ENCODE assay signal across 26 cellular contexts in genomic region chr2:11995381-11995947, GRCh38.
DNase-seq lines count a peak whose midpoint lies in the region; ATAC-seq and TF ChIP-seq lines count a peak whose summit lies in the region.
"Had no signal": no experiment of that assay in that cellular context is flagged by ENCODE, and none has a peak within 500 bp of the region (broad histone marks: within the 10 kb centered on the region; RNA-seq: fewer than 3 reads in every experiment).

No MANE protein-coding gene starts in this region.

- no peak for TF ChIP-seq CTCF in fibroblast of the aortic adventitia (IDR thresholded peaks at IDR 0.05; ENCODE audit: insufficient read depth, low read length)

- no peak overlapping the region for H3K4me3 ChIP-seq in fibroblast of the aortic adventitia (ENCODE audit: low read depth, low read length)
- H3K4me3 ChIP-seq: cardiac muscle cell, lung, spleen had no signal

- ATAC-seq in SK-N-SH treated with all-trans-retinoic acid at 6 μM for 48 hours (peak; percentile 83), left ventricle myocardium superior (no peak), HG02571 (IDR thresholded peaks at IDR 0.05; ENCODE audit: unreplicated experiment) (no peak)
- ATAC-seq: activated CD8-positive, alpha-beta T cell treated with anti-CD3 and anti-CD28 coated beads, Interleukin-2, amount 10 ng/mL, durations not matched to agents 7 days and 5 days; foreskin keratinocyte; Panc1; stimulated activated naive CD8-positive, alpha-beta T cell treated with anti-CD3 and anti-CD28 coated beads, Interleukin-15, Interleukin-2, amounts not matched to agents 100 U/mL and 50 U/mL, for 24 hours had no signal

- intact Hi-C loops in left ventricle myocardium superior (cut with micrococcal nuclease): no loop called here

- DNase-seq in A172 (ENCODE audit: low spot score) (peak; percentile 29), HS-5 (ENCODE audit: low read depth) (peak; percentile 53), fibroblast of the aortic adventitia (ENCODE audit: low read depth) (peak; percentile 53), NCI-H2029 treated with DMSO at 0.1 percent for 48 hours (lab: John Stamatoyannopoulos, UW) (no peak), left ventricle myocardium superior (no peak)
- DNase-seq in activated CD4-positive, alpha-beta T cell treated with anti-CD3 and anti-CD28 coated beads, Interleukin-2, amount 50 U/mL, for 4 hours: no peak
- DNase-seq: 8988T; activated B cell treated with CpG ODN at 0.5 μM for 24 hours; activated CD8-positive, alpha-beta T cell treated with anti-CD3 and anti-CD28 coated beads, Interleukin-2, amount 10 ng/mL, durations not matched to agents 7 days and 5 days; COR-L47; DMS79; hypothalamus; Karpas-422; NCI-H1048; NCI-H2081; retina; spleen; stimulated activated CD4-positive, alpha-beta T cell treated with anti-CD3 and anti-CD28 coated beads, Interleukin-4, amount 100 ng/mL, for 24 hours; stimulated activated naive CD8-positive, alpha-beta T cell treated with anti-CD3 and anti-CD28 coated beads, Interleukin-15, Interleukin-2, amounts not matched to agents 100 U/mL and 50 U/mL, for 24 hours; T-helper 9 cell had no signal

TF ChIP-seq in SK-N-SH treated with all-trans-retinoic acid at 6 μM for 48 hours, 23 proteins besides CTCF, POLR2A, EP300 and RAD21:
- TF ChIP-seq ZC3H10 (CRISPR knock-in tag; IDR thresholded peaks at IDR 0.05) (no peak), ISL1 (CRISPR knock-in tag; IDR thresholded peaks at IDR 0.05) (no peak), ESRRG (CRISPR knock-in tag; IDR thresholded peaks at IDR 0.05) (no peak), ARNTL (CRISPR knock-in tag; IDR thresholded peaks at IDR 0.05; ENCODE audit: borderline replicate concordance, low read depth) (no peak)

Comparison
In these comparisons a context has a peak if more than half of its experiments do, and no peak if none do; other contexts are left out.
1. DNase-seq: peak in A172 (single experiment), HS-5 (single experiment) and fibroblast of the aortic adventitia (single experiment); none in NCI-H2029 treated with DMSO at 0.1 percent for 48 hours (single experiment), left ventricle myocardium superior (single experiment) and activated CD4-positive, alpha-beta T cell treated with anti-CD3 and anti-CD28 coated beads, Interleukin-2, amount 50 U/mL, for 4 hours (0 of 2).